11 cellular contexts compared by ENCODE assay signal in the genomic region with DNA sequence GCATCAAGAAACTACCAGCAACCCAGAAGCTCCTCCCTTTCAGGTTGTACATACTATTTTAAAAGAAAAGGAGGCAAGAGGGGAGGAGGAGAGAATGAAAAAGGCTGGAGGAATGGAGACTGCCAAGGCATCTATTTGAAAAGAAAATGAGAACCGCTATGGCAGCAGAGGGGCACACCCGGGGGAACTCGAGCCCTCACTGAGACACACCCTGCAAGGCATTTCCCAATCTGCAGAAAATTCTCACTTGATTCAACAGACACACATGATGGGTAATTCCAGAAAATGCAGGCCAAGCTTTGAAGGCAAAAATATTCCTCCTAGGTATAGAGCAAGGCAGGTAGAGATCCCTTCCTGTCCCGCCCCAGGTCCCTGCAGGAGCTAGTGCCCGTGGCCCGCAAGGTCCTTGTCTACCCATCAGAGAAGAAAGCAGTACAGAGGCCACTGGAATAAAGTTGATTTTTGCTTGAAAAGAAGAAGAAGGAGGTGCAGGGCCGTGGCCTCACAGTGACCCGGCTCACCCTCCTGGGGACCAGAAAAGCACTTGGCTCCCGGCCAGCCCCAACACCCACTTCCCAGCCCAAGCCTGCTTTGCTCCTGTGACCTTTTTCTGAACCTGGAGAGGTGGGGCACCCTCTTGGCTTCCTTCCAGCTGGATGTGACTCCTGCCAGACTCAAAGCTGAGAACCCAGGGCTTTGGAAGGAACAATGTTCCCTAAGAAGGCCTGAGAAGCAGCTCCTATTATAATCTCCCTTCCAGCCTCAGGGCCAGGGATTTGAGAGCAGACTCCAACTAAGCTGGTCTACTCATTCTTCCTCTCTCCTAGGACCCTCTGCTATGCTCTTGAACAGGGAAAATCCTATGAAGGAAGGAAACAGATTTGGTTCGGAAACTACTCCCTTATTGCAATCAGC. TPM values are rescaled to one million over a fixed set of nuclear protein-coding genes. Genes with fewer than 3 reads are reported as not detected.
DNase-seq lines count a peak whose midpoint lies in the region; ATAC-seq and TF ChIP-seq lines count a peak whose summit lies in the region.
"Had no signal": no experiment of that assay in that cellular context is flagged by ENCODE, and none has a peak within 500 bp of the region (broad histone marks: within the 10 kb centered on the region; RNA-seq: fewer than 3 reads in every experiment).

No MANE protein-coding gene starts in this region.

- H3K4me3 ChIP-seq in BE2C (ENCODE audit: low read depth, low read length) (no peak overlapping the region), HEK293 (ENCODE audit: low read depth, low read length) (no peak overlapping the region)
- H3K4me3 ChIP-seq: ovary had no signal

- intact Hi-C loops in activated CD8-positive, alpha-beta T cell treated with anti-CD3 and anti-CD28 coated beads for 36 hours (cut with micrococcal nuclease), result no loop called here

- no peak for TF ChIP-seq CTCF in BE2C (IDR thresholded peaks at IDR 0.05; ENCODE audit: low read depth, low read length)
- no peak for TF ChIP-seq CTCF in HEK293 (tag by site-specific recombination; IDR thresholded peaks at IDR 0.05)
- no peak for TF ChIP-seq CTCF in activated CD8-positive, alpha-beta T cell treated with anti-CD3 and anti-CD28 coated beads for 36 hours (IDR thresholded peaks at IDR 0.05)

- ATAC-seq in activated CD8-positive, alpha-beta T cell treated with anti-CD3 and anti-CD28 coated beads for 36 hours, result no peak
- ATAC-seq in GM19397 (IDR thresholded peaks at IDR 0.05; ENCODE audit: unreplicated experiment), result no peak
- ATAC-seq in GM19328 (IDR thresholded peaks at IDR 0.05; ENCODE audit: unreplicated experiment), result no peak
- ATAC-seq: activated CD8-positive, alpha-beta T cell treated with anti-CD3 and anti-CD28 coated beads, Interleukin-2, amount 10 ng/mL, durations not matched to agents 7 days and 5 days had no signal

- H3K4me1 ChIP-seq in BE2C (peaks cover 13% of the 10 kb centered on the region), HEK293 (ENCODE audit: control insufficient read depth, insufficient read depth, low read length) (no peaks in the 10 kb centered on the region)

- no peak overlapping the region for H3K27ac Mint-ChIP-seq in activated CD8-positive, alpha-beta T cell treated with anti-CD3 and anti-CD28 coated beads for 36 hours
- H3K27ac Mint-ChIP-seq: activated CD8-positive, alpha-beta T cell treated with anti-CD3 and anti-CD28 coated beads, Interleukin-2, amount 10 ng/mL, durations not matched to agents 7 days and 5 days had no signal

- H3K27ac ChIP-seq in HEK293 (ENCODE audit: extremely low read depth, low read depth, low read length), result no peak overlapping the region
- H3K27ac ChIP-seq: ovary had no signal

- no peaks in the 10 kb centered on the region for H3K27me3 Mint-ChIP-seq in activated CD8-positive, alpha-beta T cell treated with anti-CD3 and anti-CD28 coated beads for 36 hours

- H3K9me3 ChIP-seq in BE2C (no peaks in the 10 kb centered on the region), HEK293 (ENCODE audit: control insufficient read depth, insufficient read depth, low read depth, low read length) (no peaks in the 10 kb centered on the region)
- H3K9me3 ChIP-seq: ovary had no signal

- H3K36me3 Mint-ChIP-seq in activated CD8-positive, alpha-beta T cell treated with anti-CD3 and anti-CD28 coated beads for 36 hours (ENCODE audit: low read depth), result no peaks in the 10 kb centered on the region

- POLR2A ChIA-PET in HEK293 (lab: Yijun Ruan, JAX), result no interaction called here
- POLR2A ChIA-PET in activated CD8-positive, alpha-beta T cell treated with anti-CD3 and anti-CD28 coated beads for 36 hours (lab: Charles Lee), result no interaction called here

- peaks cover 29% of the 10 kb centered on the region for H3K4me1 Mint-ChIP-seq in activated CD8-positive, alpha-beta T cell treated with anti-CD3 and anti-CD28 coated beads for 36 hours (ENCODE audit: low read depth)

- peak; percentile 80 for DNase-seq in BE2C
- DNase-seq in SKM-1 treated with dmso at 0.1 percent for 144 hours (lab: John Stamatoyannopoulos, UW; ENCODE audit: unreplicated experiment), result peak; percentile 94
- peak; percentile 65 for DNase-seq in kidney tubule cell (ENCODE audit: low spot score)
- DNase-seq in activated CD8-positive, alpha-beta T cell treated with anti-CD3 and anti-CD28 coated beads for 36 hours, result no peak
- DNase-seq in NCI-H2227 treated with DMSO at 0.1 percent for 48 hours (lab: John Stamatoyannopoulos, UW), result no peak
- DNase-seq: activated CD8-positive, alpha-beta T cell treated with anti-CD3 and anti-CD28 coated beads, Interleukin-2, amount 10 ng/mL, durations not matched to agents 7 days and 5 days; central memory CD4-positive, alpha-beta T cell had no signal

- no peaks in the 10 kb centered on the region for H3K27me3 ChIP-seq in BE2C
- H3K27me3 ChIP-seq: ovary had no signal

- no peaks in the 10 kb centered on the region for H3K9me3 Mint-ChIP-seq in activated CD8-positive, alpha-beta T cell treated with anti-CD3 and anti-CD28 coated beads for 36 hours

- no peaks in the 10 kb centered on the region for H3K36me3 ChIP-seq in BE2C
- no peaks in the 10 kb centered on the region for H3K36me3 ChIP-seq in HEK293 (ENCODE audit: control insufficient read depth in 2 of 2, insufficient read depth in 1 of 2, low read length in 2 of 2)
- H3K36me3 ChIP-seq: ovary had no signal

- CTCF ChIA-PET in HEK293 (lab: Yijun Ruan, JAX), result interaction anchor here (0.6 kb wide), 1 partner anchor 288 kb away, joined by 6 read pairs; no protein-coding TSS in a partner anchor
- CTCF ChIA-PET in activated CD8-positive, alpha-beta T cell treated with anti-CD3 and anti-CD28 coated beads for 36 hours (lab: Charles Lee), result interaction anchor here (1.0 kb wide), 1 partner anchor 190 kb away, joined by 3 read pairs; no protein-coding TSS in a partner anchor

- no peak overlapping the region for H3K4me3 Mint-ChIP-seq in activated CD8-positive, alpha-beta T cell treated with anti-CD3 and anti-CD28 coated beads for 36 hours
- H3K4me3 Mint-ChIP-seq: activated CD8-positive, alpha-beta T cell treated with anti-CD3 and anti-CD28 coated beads, Interleukin-2, amount 10 ng/mL, durations not matched to agents 7 days and 5 days had no signal

TF ChIP-seq in HEK293, 187 proteins besides CTCF, POLR2A, EP300 and RAD21 (continues in another document):
- TF ChIP-seq ZNF391 (tag by site-specific recombination; IDR thresholded peaks at IDR 0.05; ENCODE audit: borderline replicate concordance, low read depth), result no peak
- no peak for TF ChIP-seq ZNF747 (tag by site-specific recombination; IDR thresholded peaks at IDR 0.05)
- TF ChIP-seq ZFP3 (tag by site-specific recombination; IDR thresholded peaks at IDR 0.05; ENCODE audit: low read depth), result no peak
- no peak for TF ChIP-seq ZNF280D (tag by site-specific recombination; IDR thresholded peaks at IDR 0.05)
- TF ChIP-seq KLF10 (tag by site-specific recombination; IDR thresholded peaks at IDR 0.05), result no peak
- TF ChIP-seq, protein P1, sequence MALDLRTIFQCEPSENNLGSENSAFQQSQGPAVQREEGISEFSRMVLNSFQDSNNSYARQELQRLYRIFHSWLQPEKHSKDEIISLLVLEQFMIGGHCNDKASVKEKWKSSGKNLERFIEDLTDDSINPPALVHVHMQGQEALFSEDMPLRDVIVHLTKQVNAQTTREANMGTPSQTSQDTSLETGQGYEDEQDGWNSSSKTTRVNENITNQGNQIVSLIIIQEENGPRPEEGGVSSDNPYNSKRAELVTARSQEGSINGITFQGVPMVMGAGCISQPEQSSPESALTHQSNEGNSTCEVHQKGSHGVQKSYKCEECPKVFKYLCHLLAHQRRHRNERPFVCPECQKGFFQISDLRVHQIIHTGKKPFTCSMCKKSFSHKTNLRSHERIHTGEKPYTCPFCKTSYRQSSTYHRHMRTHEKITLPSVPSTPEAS (tag by site-specific recombination; IDR thresholded peaks at IDR 0.05), result no peak
- no peak for TF ChIP-seq GLIS2 (tag by site-specific recombination; IDR thresholded peaks at IDR 0.05)
- TF ChIP-seq ZBTB48 (tag by site-specific recombination; IDR thresholded peaks at IDR 0.05), result no peak

RNA-seq across cellular contexts. Expression of gene PIK3CG, which starts 6.2 kb away (rescaled TPM):
- polyA plus RNA-seq in BE2C (2012; ENCODE audit: insufficient read depth, insufficient read length, low read depth), result not detected
- 10 to 100 TPM; 26.8 to 27.0 TPM for total RNA-seq in activated CD8-positive, alpha-beta T cell treated with anti-CD3 and anti-CD28 coated beads for 36 hours

Comparison
In these comparisons a context has a peak if more than half of its experiments do, and no peak if none do; other contexts are left out.
1. DNase-seq: peak in BE2C (single experiment), SKM-1 treated with dmso at 0.1 percent for 144 hours (single experiment) and kidney tubule cell (single experiment); none in activated CD8-positive, alpha-beta T cell treated with anti-CD3 and anti-CD28 coated beads for 36 hours (single experiment) and NCI-H2227 treated with DMSO at 0.1 percent for 48 hours (single experiment).